1 cellular context compared by ENCODE assay signal in the genomic region with DNA sequence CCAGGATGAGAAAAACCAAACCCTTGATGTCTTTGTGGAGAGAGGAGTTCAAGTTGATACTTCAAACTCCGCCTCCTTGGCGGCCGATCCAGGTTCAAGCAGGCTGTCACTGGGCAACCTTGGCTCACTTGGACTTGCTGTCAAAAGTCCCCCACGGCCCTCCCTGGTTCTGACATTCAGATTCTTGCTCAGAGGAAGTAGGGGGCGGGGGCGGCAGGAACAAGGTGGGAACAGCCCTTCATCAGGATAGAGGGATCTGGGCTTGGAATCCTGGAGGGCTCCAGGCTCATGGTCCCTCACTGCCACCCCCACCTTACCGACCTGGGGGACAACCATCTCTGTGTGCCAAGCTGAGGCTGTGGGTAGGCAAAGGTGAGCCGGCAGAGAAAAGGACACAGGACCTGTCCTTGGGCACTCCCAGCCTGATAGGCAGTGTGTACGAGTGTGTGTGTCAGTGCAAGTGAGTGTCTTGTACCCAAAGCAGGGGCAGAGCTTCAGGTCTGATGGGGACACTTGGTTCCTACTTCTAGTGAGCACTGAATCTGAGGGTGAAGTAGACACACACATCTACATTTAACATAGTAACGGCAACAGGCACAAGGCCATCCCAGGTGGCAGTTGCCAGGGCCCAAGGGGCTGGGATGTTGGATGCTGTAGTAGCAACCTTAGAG.
TF ChIP-seq lines count a peak whose summit lies in the region.

No MANE protein-coding gene starts in this region.

TF ChIP-seq in K562, 482 proteins besides CTCF, POLR2A, EP300 and RAD21 (continued from another document):
- TF ChIP-seq, protein P1, sequence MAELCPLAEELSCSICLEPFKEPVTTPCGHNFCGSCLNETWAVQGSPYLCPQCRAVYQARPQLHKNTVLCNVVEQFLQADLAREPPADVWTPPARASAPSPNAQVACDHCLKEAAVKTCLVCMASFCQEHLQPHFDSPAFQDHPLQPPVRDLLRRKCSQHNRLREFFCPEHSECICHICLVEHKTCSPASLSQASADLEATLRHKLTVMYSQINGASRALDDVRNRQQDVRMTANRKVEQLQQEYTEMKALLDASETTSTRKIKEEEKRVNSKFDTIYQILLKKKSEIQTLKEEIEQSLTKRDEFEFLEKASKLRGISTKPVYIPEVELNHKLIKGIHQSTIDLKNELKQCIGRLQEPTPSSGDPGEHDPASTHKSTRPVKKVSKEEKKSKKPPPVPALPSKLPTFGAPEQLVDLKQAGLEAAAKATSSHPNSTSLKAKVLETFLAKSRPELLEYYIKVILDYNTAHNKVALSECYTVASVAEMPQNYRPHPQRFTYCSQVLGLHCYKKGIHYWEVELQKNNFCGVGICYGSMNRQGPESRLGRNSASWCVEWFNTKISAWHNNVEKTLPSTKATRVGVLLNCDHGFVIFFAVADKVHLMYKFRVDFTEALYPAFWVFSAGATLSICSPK (IDR thresholded peaks at IDR 0.05; ENCODE audit: borderline replicate concordance) = no peak
- TF ChIP-seq ZBTB7A (IDR thresholded peaks at IDR 0.05; ENCODE audit: borderline replicate concordance, control insufficient read depth, low read depth, low read length) (0 out of 2 replicates have a peak, but pooled peaks have one; percentile 23), STAG1 (CRISPR knock-in tag; IDR thresholded peaks at IDR 0.05; ENCODE audit: borderline replicate concordance) (no peak), ZNF431 (CRISPR knock-in tag; IDR thresholded peaks at IDR 0.05) (no peak), PHB (CRISPR knock-in tag; IDR thresholded peaks at IDR 0.05) (no peak), EHMT2 (IDR thresholded peaks at IDR 0.05) (no peak), ZNF324 (CRISPR knock-in tag; IDR thresholded peaks at IDR 0.05) (no peak), TCF7 (IDR thresholded peaks at IDR 0.05; ENCODE audit: borderline replicate concordance) (no peak), NR3C1 (CRISPR knock-in tag; IDR thresholded peaks at IDR 0.05) (no peak), ARID2 (IDR thresholded peaks at IDR 0.05) (no peak), TCFL5 (CRISPR knock-in tag; conservative IDR thresholded peaks at IDR 0.05) (no peak), ZFP30 (CRISPR knock-in tag; IDR thresholded peaks at IDR 0.05; ENCODE audit: borderline replicate concordance) (no peak), SMC3 (conservative IDR thresholded peaks at IDR 0.05; ENCODE audit: insufficient read depth, low read depth, low read length) (no peak), CREM (IDR thresholded peaks at IDR 0.05; ENCODE audit: low read depth) (no peak), RBM14 (IDR thresholded peaks at IDR 0.05; ENCODE audit: borderline replicate concordance, insufficient read depth, low read depth, low read length) (no peak), ZNF165 (CRISPR knock-in tag; IDR thresholded peaks at IDR 0.05; ENCODE audit: borderline replicate concordance) (no peak), HDAC3 (IDR thresholded peaks at IDR 0.05; ENCODE audit: borderline replicate concordance, partially characterized antibody) (no peak), PRMT5 (CRISPR knock-in tag; IDR thresholded peaks at IDR 0.05) (no peak), MEIS2 (IDR thresholded peaks at IDR 0.05; ENCODE audit: partially characterized antibody) (no peak), ARHGAP35 (IDR thresholded peaks at IDR 0.05; ENCODE audit: partially characterized antibody) (no peak), YBX1 (IDR thresholded peaks at IDR 0.05) (no peak), ZNF785 (CRISPR knock-in tag; IDR thresholded peaks at IDR 0.05) (no peak), ZFX (CRISPR knock-in tag; IDR thresholded peaks at IDR 0.05) (no peak), MAFK (IDR thresholded peaks at IDR 0.05; ENCODE audit: low read length) (no peak), SUPT5H (IDR thresholded peaks at IDR 0.05) (no peak), HSF4 (CRISPR knock-in tag; IDR thresholded peaks at IDR 0.05; ENCODE audit: borderline replicate concordance) (0 out of 2 replicates have a peak, but pooled peaks have one; percentile 4), ZNF586 (CRISPR knock-in tag; conservative IDR thresholded peaks at IDR 0.05) (no peak), XRCC5 (IDR thresholded peaks at IDR 0.05; ENCODE audit: low read depth, low read length) (no peak), ZNF780A (CRISPR knock-in tag; IDR thresholded peaks at IDR 0.05) (no peak), ELF4 (CRISPR knock-in tag; IDR thresholded peaks at IDR 0.05) (no peak), LEF1 (IDR thresholded peaks at IDR 0.05) (no peak), RBM39 (optimal IDR thresholded peaks at IDR 0.05; ENCODE audit: low read depth, low read length) (peak; percentile 30), SMAD4 (CRISPR knock-in tag; conservative IDR thresholded peaks at IDR 0.05) (no peak), ZC3H8 (IDR thresholded peaks at IDR 0.05) (no peak)
- TF ChIP-seq, protein P2, sequence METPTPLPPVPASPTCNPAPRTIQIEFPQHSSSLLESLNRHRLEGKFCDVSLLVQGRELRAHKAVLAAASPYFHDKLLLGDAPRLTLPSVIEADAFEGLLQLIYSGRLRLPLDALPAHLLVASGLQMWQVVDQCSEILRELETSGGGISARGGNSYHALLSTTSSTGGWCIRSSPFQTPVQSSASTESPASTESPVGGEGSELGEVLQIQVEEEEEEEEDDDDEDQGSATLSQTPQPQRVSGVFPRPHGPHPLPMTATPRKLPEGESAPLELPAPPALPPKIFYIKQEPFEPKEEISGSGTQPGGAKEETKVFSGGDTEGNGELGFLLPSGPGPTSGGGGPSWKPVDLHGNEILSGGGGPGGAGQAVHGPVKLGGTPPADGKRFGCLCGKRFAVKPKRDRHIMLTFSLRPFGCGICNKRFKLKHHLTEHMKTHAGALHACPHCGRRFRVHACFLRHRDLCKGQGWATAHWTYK (CRISPR knock-in tag; IDR thresholded peaks at IDR 0.05) = no peak
- TF ChIP-seq, protein P3, sequence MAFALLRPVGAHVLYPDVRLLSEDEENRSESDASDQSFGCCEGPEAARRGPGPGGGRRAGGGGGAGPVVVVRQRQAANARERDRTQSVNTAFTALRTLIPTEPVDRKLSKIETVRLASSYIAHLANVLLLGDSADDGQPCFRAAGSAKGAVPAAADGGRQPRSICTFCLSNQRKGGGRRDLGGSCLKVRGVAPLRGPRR (CRISPR knock-in tag; IDR thresholded peaks at IDR 0.05) = no peak
- TF ChIP-seq, protein P4, sequence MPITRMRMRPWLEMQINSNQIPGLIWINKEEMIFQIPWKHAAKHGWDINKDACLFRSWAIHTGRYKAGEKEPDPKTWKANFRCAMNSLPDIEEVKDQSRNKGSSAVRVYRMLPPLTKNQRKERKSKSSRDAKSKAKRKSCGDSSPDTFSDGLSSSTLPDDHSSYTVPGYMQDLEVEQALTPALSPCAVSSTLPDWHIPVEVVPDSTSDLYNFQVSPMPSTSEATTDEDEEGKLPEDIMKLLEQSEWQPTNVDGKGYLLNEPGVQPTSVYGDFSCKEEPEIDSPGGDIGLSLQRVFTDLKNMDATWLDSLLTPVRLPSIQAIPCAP (CRISPR knock-in tag; IDR thresholded peaks at IDR 0.05; ENCODE audit: borderline replicate concordance) = no peak
- TF ChIP-seq, protein P5, sequence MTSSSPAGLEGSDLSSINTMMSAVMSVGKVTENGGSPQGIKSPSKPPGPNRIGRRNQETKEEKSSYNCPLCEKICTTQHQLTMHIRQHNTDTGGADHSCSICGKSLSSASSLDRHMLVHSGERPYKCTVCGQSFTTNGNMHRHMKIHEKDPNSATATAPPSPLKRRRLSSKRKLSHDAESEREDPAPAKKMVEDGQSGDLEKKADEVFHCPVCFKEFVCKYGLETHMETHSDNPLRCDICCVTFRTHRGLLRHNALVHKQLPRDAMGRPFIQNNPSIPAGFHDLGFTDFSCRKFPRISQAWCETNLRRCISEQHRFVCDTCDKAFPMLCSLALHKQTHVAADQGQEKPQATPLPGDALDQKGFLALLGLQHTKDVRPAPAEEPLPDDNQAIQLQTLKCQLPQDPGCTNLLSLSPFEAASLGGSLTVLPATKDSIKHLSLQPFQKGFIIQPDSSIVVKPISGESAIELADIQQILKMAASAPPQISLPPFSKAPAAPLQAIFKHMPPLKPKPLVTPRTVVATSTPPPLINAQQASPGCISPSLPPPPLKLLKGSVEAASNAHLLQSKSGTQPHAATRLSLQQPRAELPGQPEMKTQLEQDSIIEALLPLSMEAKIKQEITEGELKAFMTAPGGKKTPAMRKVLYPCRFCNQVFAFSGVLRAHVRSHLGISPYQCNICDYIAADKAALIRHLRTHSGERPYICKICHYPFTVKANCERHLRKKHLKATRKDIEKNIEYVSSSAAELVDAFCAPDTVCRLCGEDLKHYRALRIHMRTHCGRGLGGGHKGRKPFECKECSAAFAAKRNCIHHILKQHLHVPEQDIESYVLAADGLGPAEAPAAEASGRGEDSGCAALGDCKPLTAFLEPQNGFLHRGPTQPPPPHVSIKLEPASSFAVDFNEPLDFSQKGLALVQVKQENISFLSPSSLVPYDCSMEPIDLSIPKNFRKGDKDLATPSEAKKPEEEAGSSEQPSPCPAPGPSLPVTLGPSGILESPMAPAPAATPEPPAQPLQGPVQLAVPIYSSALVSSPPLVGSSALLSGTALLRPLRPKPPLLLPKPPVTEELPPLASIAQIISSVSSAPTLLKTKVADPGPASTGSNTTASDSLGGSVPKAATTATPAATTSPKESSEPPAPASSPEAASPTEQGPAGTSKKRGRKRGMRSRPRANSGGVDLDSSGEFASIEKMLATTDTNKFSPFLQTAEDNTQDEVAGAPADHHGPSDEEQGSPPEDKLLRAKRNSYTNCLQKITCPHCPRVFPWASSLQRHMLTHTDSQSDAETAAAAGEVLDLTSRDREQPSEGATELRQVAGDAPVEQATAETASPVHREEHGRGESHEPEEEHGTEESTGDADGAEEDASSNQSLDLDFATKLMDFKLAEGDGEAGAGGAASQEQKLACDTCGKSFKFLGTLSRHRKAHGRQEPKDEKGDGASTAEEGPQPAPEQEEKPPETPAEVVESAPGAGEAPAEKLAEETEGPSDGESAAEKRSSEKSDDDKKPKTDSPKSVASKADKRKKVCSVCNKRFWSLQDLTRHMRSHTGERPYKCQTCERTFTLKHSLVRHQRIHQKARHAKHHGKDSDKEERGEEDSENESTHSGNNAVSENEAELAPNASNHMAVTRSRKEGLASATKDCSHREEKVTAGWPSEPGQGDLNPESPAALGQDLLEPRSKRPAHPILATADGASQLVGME (CRISPR knock-in tag; IDR thresholded peaks at IDR 0.05) = 0 out of 2 replicates have a peak, but pooled peaks have one; percentile 31
- TF ChIP-seq, protein P6, sequence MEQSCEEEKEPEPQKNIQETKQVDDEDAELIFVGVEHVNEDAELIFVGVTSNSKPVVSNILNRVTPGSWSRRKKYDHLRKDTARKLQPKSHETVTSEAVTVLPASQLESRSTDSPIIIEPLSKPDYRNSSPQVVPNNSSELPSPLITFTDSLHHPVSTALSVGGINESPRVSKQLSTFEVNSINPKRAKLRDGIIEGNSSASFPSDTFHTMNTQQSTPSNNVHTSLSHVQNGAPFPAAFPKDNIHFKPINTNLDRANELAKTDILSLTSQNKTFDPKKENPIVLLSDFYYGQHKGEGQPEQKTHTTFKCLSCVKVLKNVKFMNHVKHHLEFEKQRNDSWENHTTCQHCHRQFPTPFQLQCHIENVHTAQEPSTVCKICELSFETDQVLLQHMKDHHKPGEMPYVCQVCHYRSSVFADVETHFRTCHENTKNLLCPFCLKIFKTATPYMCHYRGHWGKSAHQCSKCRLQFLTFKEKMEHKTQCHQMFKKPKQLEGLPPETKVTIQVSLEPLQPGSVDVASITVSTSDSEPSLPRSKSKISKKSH (CRISPR knock-in tag; IDR thresholded peaks at IDR 0.05) = no peak
- TF ChIP-seq, protein P7, sequence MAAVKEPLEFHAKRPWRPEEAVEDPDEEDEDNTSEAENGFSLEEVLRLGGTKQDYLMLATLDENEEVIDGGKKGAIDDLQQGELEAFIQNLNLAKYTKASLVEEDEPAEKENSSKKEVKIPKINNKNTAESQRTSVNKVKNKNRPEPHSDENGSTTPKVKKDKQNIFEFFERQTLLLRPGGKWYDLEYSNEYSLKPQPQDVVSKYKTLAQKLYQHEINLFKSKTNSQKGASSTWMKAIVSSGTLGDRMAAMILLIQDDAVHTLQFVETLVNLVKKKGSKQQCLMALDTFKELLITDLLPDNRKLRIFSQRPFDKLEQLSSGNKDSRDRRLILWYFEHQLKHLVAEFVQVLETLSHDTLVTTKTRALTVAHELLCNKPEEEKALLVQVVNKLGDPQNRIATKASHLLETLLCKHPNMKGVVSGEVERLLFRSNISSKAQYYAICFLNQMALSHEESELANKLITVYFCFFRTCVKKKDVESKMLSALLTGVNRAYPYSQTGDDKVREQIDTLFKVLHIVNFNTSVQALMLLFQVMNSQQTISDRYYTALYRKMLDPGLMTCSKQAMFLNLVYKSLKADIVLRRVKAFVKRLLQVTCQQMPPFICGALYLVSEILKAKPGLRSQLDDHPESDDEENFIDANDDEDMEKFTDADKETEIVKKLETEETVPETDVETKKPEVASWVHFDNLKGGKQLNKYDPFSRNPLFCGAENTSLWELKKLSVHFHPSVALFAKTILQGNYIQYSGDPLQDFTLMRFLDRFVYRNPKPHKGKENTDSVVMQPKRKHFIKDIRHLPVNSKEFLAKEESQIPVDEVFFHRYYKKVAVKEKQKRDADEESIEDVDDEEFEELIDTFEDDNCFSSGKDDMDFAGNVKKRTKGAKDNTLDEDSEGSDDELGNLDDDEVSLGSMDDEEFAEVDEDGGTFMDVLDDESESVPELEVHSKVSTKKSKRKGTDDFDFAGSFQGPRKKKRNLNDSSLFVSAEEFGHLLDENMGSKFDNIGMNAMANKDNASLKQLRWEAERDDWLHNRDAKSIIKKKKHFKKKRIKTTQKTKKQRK (IDR thresholded peaks at IDR 0.05; ENCODE audit: borderline replicate concordance, low read depth, low read length) = no peak
